ENCODE assay signal across 1 cellular context in the genomic region with DNA sequence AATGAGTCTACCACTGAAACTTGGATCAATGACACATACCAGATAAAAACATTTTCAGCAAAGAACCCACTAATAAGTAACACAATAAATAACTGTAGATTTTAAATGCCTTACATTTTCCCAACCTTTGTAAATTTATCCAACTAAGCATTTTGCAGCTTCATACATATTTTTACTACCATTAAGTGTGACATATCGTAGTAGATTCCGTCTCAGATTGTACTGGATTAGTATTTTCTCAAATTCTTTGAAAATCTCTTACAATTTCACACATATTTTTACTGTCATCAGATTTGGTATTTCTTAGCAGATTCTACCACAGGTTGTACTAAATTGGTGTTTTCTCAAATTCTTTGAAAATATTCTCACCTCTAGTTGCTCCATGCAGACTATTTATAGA.
TF ChIP-seq lines count a peak whose summit lies in the region.

No MANE protein-coding gene starts in this region.

TF ChIP-seq in HEK293, 187 proteins besides CTCF, POLR2A, EP300 and RAD21 (continued from another document):
- TF ChIP-seq, protein P1, sequence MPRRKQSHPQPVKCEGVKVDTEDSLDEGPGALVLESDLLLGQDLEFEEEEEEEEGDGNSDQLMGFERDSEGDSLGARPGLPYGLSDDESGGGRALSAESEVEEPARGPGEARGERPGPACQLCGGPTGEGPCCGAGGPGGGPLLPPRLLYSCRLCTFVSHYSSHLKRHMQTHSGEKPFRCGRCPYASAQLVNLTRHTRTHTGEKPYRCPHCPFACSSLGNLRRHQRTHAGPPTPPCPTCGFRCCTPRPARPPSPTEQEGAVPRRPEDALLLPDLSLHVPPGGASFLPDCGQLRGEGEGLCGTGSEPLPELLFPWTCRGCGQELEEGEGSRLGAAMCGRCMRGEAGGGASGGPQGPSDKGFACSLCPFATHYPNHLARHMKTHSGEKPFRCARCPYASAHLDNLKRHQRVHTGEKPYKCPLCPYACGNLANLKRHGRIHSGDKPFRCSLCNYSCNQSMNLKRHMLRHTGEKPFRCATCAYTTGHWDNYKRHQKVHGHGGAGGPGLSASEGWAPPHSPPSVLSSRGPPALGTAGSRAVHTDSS (tag by site-specific recombination; IDR thresholded peaks at IDR 0.05), result no peak
- TF ChIP-seq ZNF324 (tag by site-specific recombination; IDR thresholded peaks at IDR 0.05), result no peak
